10 cellular contexts compared by ENCODE assay signal in genomic region chr9:68979538-68980314, GRCh38. TPM values are rescaled to one million over a fixed set of nuclear protein-coding genes. Genes with fewer than 3 reads are reported as not detected.
DNase-seq lines count a peak whose midpoint lies in the region; ATAC-seq lines count a peak whose summit lies in the region.
"Had no signal": no experiment of that assay in that cellular context is flagged by ENCODE, and none has a peak within 500 bp of the region (broad histone marks: within the 10 kb centered on the region; RNA-seq: fewer than 3 reads in every experiment).

No MANE protein-coding gene starts in this region.

- intact Hi-C loops in left cardiac atrium (cut with DNase I): no loop called here

- H3K27ac Mint-ChIP-seq in stimulated activated memory B cell treated with anti-CD40 and anti-IgM and Interleukin-4, amounts not matched to agents 10 μg/mL and 1 μg/mL and 100 μg/mL, for 72 hours: peak overlapping the region; percentile 61

- ATAC-seq in activated CD4-positive, CD25-positive, alpha-beta regulatory T cell treated with anti-CD3 and anti-CD28 coated beads, Interleukin-2, amount 50 U/mL, for 24 hours: peak; percentile 65 to 67
- ATAC-seq in left cardiac atrium (peak; percentile 72 to 83), HG02938 (IDR thresholded peaks at IDR 0.05; ENCODE audit: unreplicated experiment) (no peak)
- ATAC-seq in stimulated activated memory B cell treated with anti-CD40 and anti-IgM and Interleukin-4, amounts not matched to agents 10 μg/mL and 1 μg/mL and 100 μg/mL, for 72 hours: no peak

- peaks cover 3% of the 10 kb centered on the region for H3K9me3 Mint-ChIP-seq in stimulated activated memory B cell treated with anti-CD40 and anti-IgM and Interleukin-4, amounts not matched to agents 10 μg/mL and 1 μg/mL and 100 μg/mL, for 72 hours

- DNase-seq in activated CD4-positive, CD25-positive, alpha-beta regulatory T cell treated with anti-CD3 and anti-CD28 coated beads, Interleukin-2, amount 50 U/mL, for 72 hours: no peak
- DNase-seq in activated CD4-positive, alpha-beta T cell treated with anti-CD3 and anti-CD28 coated beads, Interleukin-2, amount 50 U/mL, for 48 hours: peak; percentile 30 to 41
- DNase-seq in left cardiac atrium (no peak), NCI-H2029 treated with DMSO at 0.1 percent for 48 hours (lab: John Stamatoyannopoulos, UW) (no peak), SW480 (ENCODE audit: low spot score) (no peak)
- DNase-seq: NK-92 treated with Interleukin-12 subunit alpha and Interleukin-12 subunit beta, amount 100 ng/mL, for 24 hours had no signal

- H3K4me1 Mint-ChIP-seq in stimulated activated memory B cell treated with anti-CD40 and anti-IgM and Interleukin-4, amounts not matched to agents 10 μg/mL and 1 μg/mL and 100 μg/mL, for 72 hours: peaks cover 64% of the 10 kb centered on the region

- H3K36me3 Mint-ChIP-seq in stimulated activated memory B cell treated with anti-CD40 and anti-IgM and Interleukin-4, amounts not matched to agents 10 μg/mL and 1 μg/mL and 100 μg/mL, for 72 hours: peaks cover 39% of the 10 kb centered on the region

- H3K4me3 Mint-ChIP-seq in stimulated activated memory B cell treated with anti-CD40 and anti-IgM and Interleukin-4, amounts not matched to agents 10 μg/mL and 1 μg/mL and 100 μg/mL, for 72 hours: no peak overlapping the region

- no peaks in the 10 kb centered on the region for H3K27me3 Mint-ChIP-seq in stimulated activated memory B cell treated with anti-CD40 and anti-IgM and Interleukin-4, amounts not matched to agents 10 μg/mL and 1 μg/mL and 100 μg/mL, for 72 hours

RNA-seq across cellular contexts. Expression of gene PRKACG, which starts 34.2 kb away (rescaled TPM):
- not detected for total RNA-seq in left cardiac atrium
- total RNA-seq: mononuclear cell had no signal

RNA-seq across cellular contexts. Expression of gene FXN, which starts 55.8 kb away (rescaled TPM):
- total RNA-seq in left cardiac atrium: 10 to 100 TPM; 27.7 to 29.8 TPM

Comparison
In these comparisons a context has a peak if more than half of its experiments do, and no peak if none do; other contexts are left out.
1. ATAC-seq: peak in activated CD4-positive, CD25-positive, alpha-beta regulatory T cell treated with anti-CD3 and anti-CD28 coated beads, Interleukin-2, amount 50 U/mL, for 24 hours (2 of 2) and left cardiac atrium (2 of 2); none in stimulated activated memory B cell treated with anti-CD40 and anti-IgM and Interleukin-4, amounts not matched to agents 10 μg/mL and 1 μg/mL and 100 μg/mL, for 72 hours (single experiment) and HG02938 (single experiment).
2. DNase-seq: peak in activated CD4-positive, alpha-beta T cell treated with anti-CD3 and anti-CD28 coated beads, Interleukin-2, amount 50 U/mL, for 48 hours (2 of 2); none in activated CD4-positive, CD25-positive, alpha-beta regulatory T cell treated with anti-CD3 and anti-CD28 coated beads, Interleukin-2, amount 50 U/mL, for 72 hours (single experiment), left cardiac atrium (single experiment), NCI-H2029 treated with DMSO at 0.1 percent for 48 hours (single experiment) and SW480 (single experiment).